In the genomic region with DNA sequence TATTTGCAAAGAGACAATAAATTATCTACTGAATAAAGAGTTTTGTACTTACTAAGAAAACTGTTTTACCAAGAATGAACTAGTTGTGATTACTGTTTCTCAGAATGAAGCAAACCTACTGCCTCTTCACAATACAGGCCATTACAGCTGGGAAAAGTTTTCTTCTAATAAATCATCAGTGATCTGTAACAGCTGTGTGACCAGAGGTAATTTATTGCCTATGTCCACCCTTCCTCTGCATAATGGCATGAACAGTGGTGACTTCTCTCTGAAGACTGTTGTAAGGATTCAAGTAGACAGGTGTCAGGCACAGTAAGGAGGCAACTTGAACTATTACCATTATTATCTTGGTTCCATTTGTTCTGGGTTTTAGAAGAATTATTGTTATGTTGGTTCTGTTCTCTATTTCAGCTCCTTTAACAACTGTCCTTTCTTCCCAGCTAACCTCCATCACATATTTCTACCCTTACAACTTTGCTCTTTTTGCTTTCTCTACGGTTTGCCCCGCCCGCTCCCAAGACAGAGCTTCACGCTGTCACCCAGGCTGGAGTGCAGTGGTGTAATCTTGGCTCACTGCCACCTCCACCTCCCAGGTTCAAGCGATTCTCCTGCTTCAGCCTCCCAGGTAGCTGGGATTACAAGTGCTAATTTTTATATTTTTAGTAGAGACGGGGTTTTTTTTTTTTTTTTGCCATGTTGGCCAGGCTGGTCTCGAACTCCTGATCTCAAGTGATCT, we compare ENCODE assay signal across 18 cellular contexts.
"Had no signal": no experiment of that assay in that cellular context is flagged by ENCODE, and none has a peak within 500 bp of the region (broad histone marks: within the 10 kb centered on the region; RNA-seq: fewer than 3 reads in every experiment).

No MANE protein-coding gene starts in this region.

- H3K27ac Mint-ChIP-seq: activated naive CD8-positive, alpha-beta T cell had no signal

- ATAC-seq: left lobe of liver, upper lobe of right lung had no signal

- H3K4me1 ChIP-seq: right atrium auricular region, stomach had no signal

- H3K4me3 Mint-ChIP-seq: activated naive CD8-positive, alpha-beta T cell; neural crest cell had no signal

- H3K27me3 ChIP-seq: right atrium auricular region, stomach, upper lobe of right lung had no signal

- H3K36me3 ChIP-seq: right atrium auricular region had no signal

- H3K27ac ChIP-seq: right atrium auricular region, stomach, upper lobe of right lung had no signal

- H3K9me3 ChIP-seq: right atrium auricular region, stomach, upper lobe of right lung had no signal

- H3K9me3 Mint-ChIP-seq: neural crest cell had no signal

- H3K4me1 Mint-ChIP-seq: neural crest cell had no signal

- H3K4me3 ChIP-seq: right atrium auricular region, stomach, upper lobe of right lung had no signal

- DNase-seq: activated CD4-positive, alpha-beta T cell treated with anti-CD3 and anti-CD28 coated beads, Interleukin-2, amount 50 U/mL, for 1 hour; activated CD4-positive, CD25-positive, alpha-beta regulatory T cell treated with anti-CD3 and anti-CD28 coated beads, Interleukin-2, amount 50 U/mL, for 72 hours; activated CD8-positive, alpha-beta memory T cell treated with anti-CD3 and anti-CD28 coated beads, Interleukin-2, amount 50 U/mL, for 4 hours; activated T-cell treated with anti-CD3 and anti-CD28 coated beads, Interleukin-2, amount 50 U/mL, for 48 hours; dermis blood vessel endothelial cell; effector memory CD4-positive, alpha-beta T cell; foreskin fibroblast; hippocampal formation; islet precursor cell; midbrain; stomach; T-helper 1 cell; T1000; upper lobe of right lung had no signal
